In genomic region chr16:67562918-67563707, GRCh38 we compare ENCODE assay signal across 8 cellular contexts. TPM values are rescaled to one million over a fixed set of nuclear protein-coding genes. Genes with fewer than 3 reads are reported as not detected.
DNase-seq lines count a peak whose midpoint lies in the region; ATAC-seq and TF ChIP-seq lines count a peak whose summit lies in the region.

No MANE protein-coding gene starts in this region.

- peak; percentile 31 for TF ChIP-seq CTCF in left ventricle myocardium inferior (IDR thresholded peaks at IDR 0.05; ENCODE audit: borderline replicate concordance)
- TF ChIP-seq CTCF in prostate gland (IDR thresholded peaks at IDR 0.05) = peak in 1 of 4 experiments; percentile 26

- DNase-seq in CD4-positive, CD25-positive, alpha-beta regulatory T cell = peak; percentile 48 to 72 (median 69)
- DNase-seq in SK-N-MC (ENCODE audit: low read depth, low spot score) = no peak
- peak; percentile 80 for DNase-seq in adipocyte (ENCODE audit: low read depth)
- DNase-seq in left ventricle myocardium inferior = peak; percentile 69
- DNase-seq in prostate gland (ENCODE audit: low spot score) = peak; percentile 39
- DNase-seq in NCI-H510A treated with DMSO at 0.1 percent for 48 hours (lab: John Stamatoyannopoulos, UW) = no peak

- ATAC-seq in CD4-positive, CD25-positive, alpha-beta regulatory T cell (ENCODE audit: low read depth in 2 of 2) = peak; percentile 7 to 9
- ATAC-seq in HG03442 (IDR thresholded peaks at IDR 0.05; ENCODE audit: unreplicated experiment) = peak; percentile 11

- H3K27me3 Mint-ChIP-seq in CD4-positive, CD25-positive, alpha-beta regulatory T cell = no peaks in the 10 kb centered on the region

- no peaks in the 10 kb centered on the region for H3K9me3 ChIP-seq in CD4-positive, CD25-positive, alpha-beta regulatory T cell (ENCODE audit: control insufficient read depth in 2 of 2, low read length in 2 of 2)
- H3K9me3 ChIP-seq in SK-N-MC (ENCODE audit: low read depth, low read length) (no peaks in the 10 kb centered on the region), adipocyte (ENCODE audit: control insufficient read depth, low read length) (no peaks in the 10 kb centered on the region), left ventricle myocardium inferior (replicated peaks) (no peaks in the 10 kb centered on the region), prostate gland (no peaks in the 10 kb centered on the region)

- peak; percentile 66 for TF ChIP-seq POLR2A in GM19099 (IDR thresholded peaks at IDR 0.05; ENCODE audit: extremely low read depth, insufficient read length, low read depth)
- TF ChIP-seq POLR2A in prostate gland (IDR thresholded peaks at IDR 0.05) = no peak

- H3K36me3 ChIP-seq in CD4-positive, CD25-positive, alpha-beta regulatory T cell (ENCODE audit: control insufficient read depth, insufficient read depth, low read length) = no peaks in the 10 kb centered on the region
- H3K36me3 ChIP-seq in SK-N-MC (ENCODE audit: insufficient read depth, low read length) (no peaks in the 10 kb centered on the region), adipocyte (ENCODE audit: control insufficient read depth, insufficient read depth, low read length, severe bottlenecking) (no peaks in the 10 kb centered on the region), left ventricle myocardium inferior (no peaks in the 10 kb centered on the region), prostate gland (no peaks in the 10 kb centered on the region)

- H3K4me1 ChIP-seq in CD4-positive, CD25-positive, alpha-beta regulatory T cell (ENCODE audit: control insufficient read depth, insufficient read depth, low read length, poor library complexity, severe bottlenecking) = peaks cover 56% of the 10 kb centered on the region
- H3K4me1 ChIP-seq in adipocyte (ENCODE audit: control insufficient read depth, insufficient read depth, low read length) (peaks cover 18% of the 10 kb centered on the region), left ventricle myocardium inferior (peaks cover 60% of the 10 kb centered on the region), prostate gland (replicated peaks) (peaks cover 14% of the 10 kb centered on the region)

- H3K27ac ChIP-seq in CD4-positive, CD25-positive, alpha-beta regulatory T cell (ENCODE audit: insufficient read depth, low read length, poor library complexity, severe bottlenecking) = peak overlapping the region; percentile 95
- H3K27ac ChIP-seq in SK-N-MC = peak overlapping the region; percentile 92
- peak overlapping the region; percentile 97 for H3K27ac ChIP-seq in left ventricle myocardium inferior (replicated peaks)
- H3K27ac ChIP-seq in prostate gland = peak overlapping the region; percentile 94 to 99

- peak overlapping the region; percentile 90 to 94 (median 92) for H3K4me3 Mint-ChIP-seq in CD4-positive, CD25-positive, alpha-beta regulatory T cell

- no peaks in the 10 kb centered on the region for H3K27me3 ChIP-seq in CD4-positive, CD25-positive, alpha-beta regulatory T cell (ENCODE audit: control insufficient read depth, insufficient read depth, low read length)
- no peaks in the 10 kb centered on the region for H3K27me3 ChIP-seq in adipocyte (replicated peaks; ENCODE audit: control insufficient read depth, insufficient read depth, low read length)
- H3K27me3 ChIP-seq in left ventricle myocardium inferior (ENCODE audit: low read depth) = no peaks in the 10 kb centered on the region
- no peaks in the 10 kb centered on the region for H3K27me3 ChIP-seq in prostate gland (replicated peaks; ENCODE audit: insufficient read depth)

- H3K9ac ChIP-seq in SK-N-MC (ENCODE audit: insufficient read length) (peak overlapping the region; percentile 95), adipocyte (ENCODE audit: low read length) (peak overlapping the region; percentile 98)

- no peaks in the 10 kb centered on the region for H3K9me3 Mint-ChIP-seq in CD4-positive, CD25-positive, alpha-beta regulatory T cell

- WGBS in prostate gland = under 1% methylated on average over 47 of the region's 96 CpGs

- peaks cover 14 to 66% (median 44%) of the 10 kb centered on the region in 4 donors for H3K4me1 Mint-ChIP-seq in CD4-positive, CD25-positive, alpha-beta regulatory T cell

- peak overlapping the region; percentile 96 for H3K4me3 ChIP-seq in CD4-positive, CD25-positive, alpha-beta regulatory T cell (ENCODE audit: low read depth, low read length)
- H3K4me3 ChIP-seq in SK-N-MC (peak overlapping the region; percentile 87), adipocyte (ENCODE audit: low read length) (peak overlapping the region; percentile 93), left ventricle myocardium inferior (peak overlapping the region; percentile 76), prostate gland (peak overlapping the region; percentile 86 to 97)

- intact Hi-C loops in left ventricle myocardium inferior (cut with micrococcal nuclease) = no loop called here
- intact Hi-C loops in prostate gland (cut with DNase I) = loop anchor here (1.0 to 5.0 kb wide), 2 partner anchors 41 to 104 kb away; no protein-coding TSS in a partner anchor

- peak overlapping the region; percentile 92 to 98 (median 96) for H3K27ac Mint-ChIP-seq in CD4-positive, CD25-positive, alpha-beta regulatory T cell

- peaks cover 5% of the 10 kb centered on the region for H3K36me3 Mint-ChIP-seq in CD4-positive, CD25-positive, alpha-beta regulatory T cell

RNA-seq across cellular contexts. Expression of gene CTCF, which starts 0.8 kb away (rescaled TPM):
- 63.6 TPM for total RNA-seq in CD4-positive, CD25-positive, alpha-beta regulatory T cell
- polyA plus RNA-seq in CD4-positive, CD25-positive, alpha-beta regulatory T cell = 10 to 100 TPM; 44.5 to 80.2 (median 52.9) TPM
- 26.1 TPM for total RNA-seq in left ventricle myocardium inferior
- 10 to 100 TPM; 39.9 to 48.9 TPM for total RNA-seq in prostate gland

RNA-seq across cellular contexts. Expression of gene RIPOR1, which starts 34.5 kb away (rescaled TPM):
- total RNA-seq in CD4-positive, CD25-positive, alpha-beta regulatory T cell = 16.6 TPM
- polyA plus RNA-seq in CD4-positive, CD25-positive, alpha-beta regulatory T cell = 1 to 10 TPM in 3 of 4 donors, under 1 TPM in 1; 0.91 to 3.1 (median 2.1) TPM
- total RNA-seq in left ventricle myocardium inferior (79.7 TPM), prostate gland (100 to 1,000 TPM in 1 of 2 donors, 10 to 100 TPM in 1; 32.5 to 121 TPM)

Comparison
In these comparisons a context has a peak if more than half of its experiments do, and no peak if none do; other contexts are left out.
1. DNase-seq: peak in CD4-positive, CD25-positive, alpha-beta regulatory T cell (3 of 3), adipocyte (single experiment), left ventricle myocardium inferior (single experiment) and prostate gland (single experiment); none in SK-N-MC (single experiment) and NCI-H510A treated with DMSO at 0.1 percent for 48 hours (single experiment).
2. Peak in every context shown above with its lines, with median percentiles within 50 percentile points of each other: H3K27ac ChIP-seq and H3K4me3 ChIP-seq.